1 cellular context compared by ENCODE assay signal in the genomic region with DNA sequence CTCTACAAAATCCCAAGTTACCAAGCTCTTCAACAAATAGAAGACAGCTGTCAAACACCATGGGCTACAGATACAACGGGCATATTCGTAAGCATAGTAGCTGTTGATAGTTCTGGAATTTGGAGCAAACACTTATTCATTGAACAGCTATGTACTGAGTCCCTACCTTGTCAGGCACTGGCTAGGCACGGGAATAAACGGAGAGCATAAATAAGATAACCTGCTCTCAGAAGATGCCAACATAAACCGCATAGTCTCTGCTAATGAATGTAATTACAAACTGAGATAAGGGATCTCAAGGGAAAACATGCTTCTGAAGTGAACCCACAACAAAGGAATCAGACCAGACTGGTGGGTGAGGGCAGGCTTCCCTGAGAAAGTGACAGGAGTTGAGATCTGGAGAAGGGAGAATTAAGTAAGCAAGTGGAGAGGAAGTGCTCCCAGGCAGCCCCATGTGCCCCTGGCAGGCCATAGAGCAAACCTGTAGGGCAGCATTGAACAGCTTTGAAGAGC.
TF ChIP-seq lines count a peak whose summit lies in the region.

No MANE protein-coding gene starts in this region.

TF ChIP-seq in HCT116, 20 proteins besides CTCF, POLR2A, EP300 and RAD21 (continued from another document):
- TF ChIP-seq, protein P1, sequence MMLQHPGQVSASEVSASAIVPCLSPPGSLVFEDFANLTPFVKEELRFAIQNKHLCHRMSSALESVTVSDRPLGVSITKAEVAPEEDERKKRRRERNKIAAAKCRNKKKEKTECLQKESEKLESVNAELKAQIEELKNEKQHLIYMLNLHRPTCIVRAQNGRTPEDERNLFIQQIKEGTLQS (IDR thresholded peaks at IDR 0.05), result no peak
- TF ChIP-seq ZFX (IDR thresholded peaks at IDR 0.05) (no peak), EZH2phosphoT487 (IDR thresholded peaks at IDR 0.05; ENCODE audit: borderline replicate concordance) (no peak), ZNF274 (IDR thresholded peaks at IDR 0.05; ENCODE audit: low read depth, low read length) (no peak)
